In the genomic region with DNA sequence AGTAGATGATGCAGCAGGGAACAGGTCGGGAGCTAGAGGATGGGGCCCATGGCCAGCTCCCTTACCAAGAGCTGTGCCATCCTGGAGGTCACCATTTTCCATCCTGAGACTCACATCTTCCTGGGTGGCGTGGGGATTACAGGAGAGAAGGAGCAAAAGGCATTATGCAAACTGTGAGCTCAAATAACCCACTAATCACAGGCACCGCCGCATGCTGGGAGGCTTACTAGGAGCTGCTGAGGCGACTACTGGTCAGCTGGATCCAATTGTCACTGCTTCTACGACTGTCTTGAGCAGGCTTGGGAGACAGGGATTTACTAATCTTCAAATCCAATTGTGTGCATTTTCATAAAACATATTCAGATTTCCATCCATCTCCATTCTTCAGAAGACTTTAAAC, we compare ENCODE assay signal across 25 cellular contexts. TPM values are rescaled to one million over a fixed set of nuclear protein-coding genes. Genes with fewer than 3 reads are reported as not detected.
DNase-seq lines count a peak whose midpoint lies in the region; ATAC-seq and TF ChIP-seq lines count a peak whose summit lies in the region.
"Had no signal": no experiment of that assay in that cellular context is flagged by ENCODE, and none has a peak within 500 bp of the region (broad histone marks: within the 10 kb centered on the region; RNA-seq: fewer than 3 reads in every experiment).

No MANE protein-coding gene starts in this region.

- H4K91ac ChIP-seq in mesenchymal stem cell (ENCODE audit: low read length) = peak overlapping the region; percentile 27

- no peak overlapping the region for H2BK15ac ChIP-seq in mesenchymal stem cell (ENCODE audit: low read depth, poor library complexity, severe bottlenecking)

- no peak for ATAC-seq in GM19023 (IDR thresholded peaks at IDR 0.05; ENCODE audit: unreplicated experiment)
- ATAC-seq in SK-N-SH treated with all-trans-retinoic acid at 6 μM for 48 hours = no peak
- ATAC-seq: A549, GM12878, GM23338, HCT116 had no signal

- 70% methylated on average over 6 of the region's 6 CpGs for WGBS in mesenchymal stem cell
- 94% methylated on average over 6 of the region's 6 CpGs for WGBS in thymus

- H3K9ac ChIP-seq in mesenchymal stem cell (ENCODE audit: low read length) = no peak overlapping the region
- H3K9ac ChIP-seq: BLaER1 treated with 17β-estradiol and CSF1 and Interleukin-3, amounts not matched to agents 10 nM and 100 nM had no signal

- H2BK120ac ChIP-seq in mesenchymal stem cell (ENCODE audit: low read depth, low read length) = no peak overlapping the region

- TF ChIP-seq CTCF in WERI-Rb-1 (IDR thresholded peaks at IDR 0.05; ENCODE audit: low read depth, low read length) = no peak

- no peaks in the 10 kb centered on the region for H3K79me1 ChIP-seq in mesenchymal stem cell (replicated peaks; ENCODE audit: low read length, poor library complexity, severe bottlenecking)

- H3K36me3 ChIP-seq in WERI-Rb-1 (no peaks in the 10 kb centered on the region), mesenchymal stem cell (ENCODE audit: control insufficient read depth in 1 of 2, insufficient read depth in 2 of 2, low read depth in 1 of 2, low read length in 2 of 2) (no peaks in the 10 kb centered on the region), thymus (ENCODE audit: control insufficient read depth, insufficient read depth) (no peaks in the 10 kb centered on the region)
- H3K36me3 ChIP-seq: BE2C; BLaER1 treated with 17β-estradiol and CSF1 and Interleukin-3, amounts not matched to agents 10 nM and 100 nM had no signal

- H3K4me3 ChIP-seq in WERI-Rb-1 (ENCODE audit: low read depth, low read length) = no peak overlapping the region
- H3K4me3 ChIP-seq in mesenchymal stem cell (ENCODE audit: insufficient read depth in 1 of 2, low read depth in 1 of 2, low read length in 2 of 2) = no peak overlapping the region
- no peak overlapping the region for H3K4me3 ChIP-seq in thymus (ENCODE audit: low read length)
- H3K4me3 ChIP-seq: A549; BLaER1 treated with 17β-estradiol and CSF1 and Interleukin-3, amounts not matched to agents 10 nM and 100 nM; GM12878; GM23338 had no signal

- H2AFZ ChIP-seq in mesenchymal stem cell (ENCODE audit: low read depth, low read length) = no peak overlapping the region
- H2AFZ ChIP-seq: GM23338 had no signal

- H3K4me1 ChIP-seq in mesenchymal stem cell (ENCODE audit: control insufficient read depth, insufficient read depth, low read depth, low read length) (peaks cover 3% of the 10 kb centered on the region), thymus (ENCODE audit: control insufficient read depth, insufficient read depth, low read length) (no peaks in the 10 kb centered on the region)
- H3K4me1 ChIP-seq: A549, BE2C had no signal

- no peak overlapping the region for H3K4ac ChIP-seq in mesenchymal stem cell (ENCODE audit: low read depth in 1 of 2, low read length in 2 of 2)

- H3K27ac ChIP-seq in WERI-Rb-1 = peak overlapping the region; percentile 56
- no peak overlapping the region for H3K27ac ChIP-seq in mesenchymal stem cell (ENCODE audit: low read length, poor library complexity, severe bottlenecking)
- peak overlapping the region; percentile 5 for H3K27ac ChIP-seq in thymus (ENCODE audit: low read depth)
- H3K27ac ChIP-seq: 22Rv1; A549; BLaER1 treated with 17β-estradiol and CSF1 and Interleukin-3, amounts not matched to agents 10 nM and 100 nM had no signal

- H3K23ac ChIP-seq in mesenchymal stem cell (ENCODE audit: low read length in 2 of 2) = no peak overlapping the region

- H3K18ac ChIP-seq in mesenchymal stem cell (ENCODE audit: low read depth in 1 of 2, low read length in 2 of 2) = no peak overlapping the region

- H3K27me3 ChIP-seq in WERI-Rb-1 (ENCODE audit: insufficient read depth, low read depth, severe bottlenecking) (no peaks in the 10 kb centered on the region), mesenchymal stem cell (ENCODE audit: control insufficient read depth in 1 of 2, insufficient read depth in 1 of 2, low read length in 2 of 2) (peaks cover 31 to 34% of the 10 kb centered on the region in 2 experiments), thymus (ENCODE audit: control insufficient read depth, insufficient read depth) (no peaks in the 10 kb centered on the region)
- H3K27me3 ChIP-seq: BE2C; BLaER1 treated with 17β-estradiol and CSF1 and Interleukin-3, amounts not matched to agents 10 nM and 100 nM had no signal

- H2AK5ac ChIP-seq in mesenchymal stem cell (ENCODE audit: low read length, severe bottlenecking) = no peak overlapping the region

- no peak overlapping the region for H2BK12ac ChIP-seq in mesenchymal stem cell (ENCODE audit: low read length in 2 of 2)

- H3K14ac ChIP-seq in mesenchymal stem cell (ENCODE audit: low read length in 2 of 2) = no peak overlapping the region

- H3K4me2 ChIP-seq in mesenchymal stem cell (ENCODE audit: low read length, poor library complexity, severe bottlenecking) = no peak overlapping the region
- H3K4me2 ChIP-seq: A549; BLaER1 treated with 17β-estradiol and CSF1 and Interleukin-3, amounts not matched to agents 10 nM and 100 nM; GM23338 had no signal

- H4K8ac ChIP-seq in mesenchymal stem cell (ENCODE audit: low read length) = no peak overlapping the region

- DNase-seq in NCI-H146 (lab: John Stamatoyannopoulos, UW) (peak; percentile 31), NCI-H146 treated with DMSO at 0.1 percent for 48 hours (lab: John Stamatoyannopoulos, UW; ENCODE audit: unreplicated experiment) (no peak), WERI-Rb-1 (peak; percentile 85), mesenchymal stem cell (no peak), Kasumi-1 (lab: John Stamatoyannopoulos, UW) (no peak)
- DNase-seq: ACHN; AML-193; BE2C; CD4-positive, alpha-beta T cell; CD8-positive, alpha-beta memory T cell; DMS 273 treated with DMSO at 0.1 percent for 48 hours; DMS79; EL; GDM1; H9 had no signal

- no peak overlapping the region for H2BK5ac ChIP-seq in mesenchymal stem cell (ENCODE audit: low read depth, low read length, poor library complexity, severe bottlenecking)

- peaks cover 2% of the 10 kb centered on the region for H3K9me3 ChIP-seq in WERI-Rb-1 (ENCODE audit: severe bottlenecking)
- H3K9me3 ChIP-seq in mesenchymal stem cell (ENCODE audit: control insufficient read depth, low read length) = peaks cover 11% of the 10 kb centered on the region
- peaks cover 1% of the 10 kb centered on the region for H3K9me3 ChIP-seq in thymus (ENCODE audit: control insufficient read depth)
- H3K9me3 ChIP-seq: A549, BE2C had no signal

TF ChIP-seq in SK-N-SH treated with all-trans-retinoic acid at 6 μM for 48 hours, 23 proteins besides CTCF, POLR2A, EP300 and RAD21:
- TF ChIP-seq ZNF565 (CRISPR knock-in tag; conservative IDR thresholded peaks at IDR 0.05; ENCODE audit: low read depth) (no peak), CSDC2 (CRISPR knock-in tag; IDR thresholded peaks at IDR 0.05) (no peak)
- TF ChIP-seq, protein P1, sequence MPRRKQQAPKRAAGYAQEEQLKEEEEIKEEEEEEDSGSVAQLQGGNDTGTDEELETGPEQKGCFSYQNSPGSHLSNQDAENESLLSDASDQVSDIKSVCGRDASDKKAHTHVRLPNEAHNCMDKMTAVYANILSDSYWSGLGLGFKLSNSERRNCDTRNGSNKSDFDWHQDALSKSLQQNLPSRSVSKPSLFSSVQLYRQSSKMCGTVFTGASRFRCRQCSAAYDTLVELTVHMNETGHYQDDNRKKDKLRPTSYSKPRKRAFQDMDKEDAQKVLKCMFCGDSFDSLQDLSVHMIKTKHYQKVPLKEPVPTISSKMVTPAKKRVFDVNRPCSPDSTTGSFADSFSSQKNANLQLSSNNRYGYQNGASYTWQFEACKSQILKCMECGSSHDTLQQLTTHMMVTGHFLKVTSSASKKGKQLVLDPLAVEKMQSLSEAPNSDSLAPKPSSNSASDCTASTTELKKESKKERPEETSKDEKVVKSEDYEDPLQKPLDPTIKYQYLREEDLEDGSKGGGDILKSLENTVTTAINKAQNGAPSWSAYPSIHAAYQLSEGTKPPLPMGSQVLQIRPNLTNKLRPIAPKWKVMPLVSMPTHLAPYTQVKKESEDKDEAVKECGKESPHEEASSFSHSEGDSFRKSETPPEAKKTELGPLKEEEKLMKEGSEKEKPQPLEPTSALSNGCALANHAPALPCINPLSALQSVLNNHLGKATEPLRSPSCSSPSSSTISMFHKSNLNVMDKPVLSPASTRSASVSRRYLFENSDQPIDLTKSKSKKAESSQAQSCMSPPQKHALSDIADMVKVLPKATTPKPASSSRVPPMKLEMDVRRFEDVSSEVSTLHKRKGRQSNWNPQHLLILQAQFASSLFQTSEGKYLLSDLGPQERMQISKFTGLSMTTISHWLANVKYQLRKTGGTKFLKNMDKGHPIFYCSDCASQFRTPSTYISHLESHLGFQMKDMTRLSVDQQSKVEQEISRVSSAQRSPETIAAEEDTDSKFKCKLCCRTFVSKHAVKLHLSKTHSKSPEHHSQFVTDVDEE (CRISPR knock-in tag; IDR thresholded peaks at IDR 0.05) = no peak

RNA-seq across cellular contexts. Expression of a gene that starts 12.5 kb away (rescaled TPM):
- not detected for polyA plus RNA-seq in mesenchymal stem cell (2013, experiment 1 of 2)
- not detected for polyA plus RNA-seq in mesenchymal stem cell (2013, experiment 2 of 2)
- 0.07 TPM for polyA plus RNA-seq in thymus
- polyA plus RNA-seq: A549; CD14-positive monocyte; CD8-positive, alpha-beta memory T cell had no signal

Comparison
In these comparisons a context has a peak if more than half of its experiments do, and no peak if none do; other contexts are left out.
1. DNase-seq: peak in NCI-H146 (single experiment) and WERI-Rb-1 (single experiment); none in NCI-H146 treated with DMSO at 0.1 percent for 48 hours (single experiment), mesenchymal stem cell (single experiment) and Kasumi-1 (0 of 2).